In genomic region chr3:6861989-6862879, GRCh38 we compare ENCODE assay signal across 17 cellular contexts. TPM values are rescaled to one million over a fixed set of nuclear protein-coding genes. Genes with fewer than 3 reads are reported as not detected.
DNase-seq lines count a peak whose midpoint lies in the region; ATAC-seq, FAIRE-seq and TF ChIP-seq lines count a peak whose summit lies in the region.
"Had no signal": no experiment of that assay in that cellular context is flagged by ENCODE, and none has a peak within 500 bp of the region (broad histone marks: within the 10 kb centered on the region; RNA-seq: fewer than 3 reads in every experiment).

No MANE protein-coding gene starts in this region.

- no peak overlapping the region for H3K56ac ChIP-seq in H1 (replicated peaks; ENCODE audit: insufficient read length, low read depth, low read length)

- no peak overlapping the region for H3K27ac ChIP-seq in H1 (ENCODE audit: low read depth, low read length)
- H3K27ac ChIP-seq in aorta (ENCODE audit: low read depth in 1 of 2, low read length in 2 of 2): no peak overlapping the region
- H3K27ac ChIP-seq: thyroid gland had no signal

- no peak overlapping the region for H2BK15ac ChIP-seq in H1 (ENCODE audit: low read length)

- POLR2A ChIA-PET in activated naive CD8-positive, alpha-beta T cell treated with anti-CD3 and anti-CD28 coated beads, Interleukin-2, amount 10 ng/mL, durations not matched to agents 7 days and 5 days (lab: Charles Lee): no interaction called here
- POLR2A ChIA-PET in H1 (lab: Charles Lee; ENCODE audit: partially characterized antibody): no interaction called here

- H3K36me3 ChIP-seq in H1 (ENCODE audit: control insufficient read depth in 2 of 4, insufficient read depth in 4 of 4, low read length in 3 of 4) (no peaks in the 10 kb centered on the region), aorta (ENCODE audit: control insufficient read depth in 1 of 2, insufficient read depth in 2 of 2, low read length in 1 of 2) (no peaks in the 10 kb centered on the region)
- H3K36me3 ChIP-seq: thyroid gland had no signal

- H3K4me3 ChIP-seq in H1 (ENCODE audit: extremely low read depth in 1 of 4, insufficient read depth in 2 of 4, low read depth in 3 of 4, low read length in 4 of 4) (peak overlapping the region; percentile 35 to 82 (median 74)), aorta (ENCODE audit: low read length in 2 of 2) (peak overlapping the region; percentile 3 to 32)

- TF ChIP-seq CTCF in H1 (IDR thresholded peaks at IDR 0.05; ENCODE audit: control extremely low read depth in 1 of 3, insufficient read depth in 1 of 3, low read depth in 1 of 3, low read length in 3 of 3): no peak
- no peak for TF ChIP-seq CTCF in nephron (IDR thresholded peaks at IDR 0.05; ENCODE audit: unreplicated experiment in 3 of 3)

- TF ChIP-seq EP300 in H1 (IDR thresholded peaks at IDR 0.05; ENCODE audit: borderline replicate concordance in 1 of 2, low read depth in 2 of 2, low read length in 2 of 2): no peak

- no peak overlapping the region for H2BK120ac ChIP-seq in H1 (replicated peaks; ENCODE audit: low read depth, low read length)

- no peak for FAIRE-seq in H1 (lab: Jason Lieb, UNC)

- peaks cover 24% of the 10 kb centered on the region for H3K27me3 Mint-ChIP-seq in activated naive CD8-positive, alpha-beta T cell treated with anti-CD3 and anti-CD28 coated beads, Interleukin-2, amount 10 ng/mL, durations not matched to agents 7 days and 5 days
- peaks cover 64% of the 10 kb centered on the region for H3K27me3 Mint-ChIP-seq in activated naive CD8-positive, alpha-beta T cell treated with anti-CD3 and anti-CD28 coated beads for 36 hours
- H3K27me3 Mint-ChIP-seq in nephron (ENCODE audit: low read depth): peaks cover 89% of the 10 kb centered on the region
- H3K27me3 Mint-ChIP-seq in activated T-cell treated with anti-CD3 and anti-CD28 coated beads, Interleukin-2, amount 50 U/mL, for 72 hours (ENCODE audit: low read depth): peaks cover 22% of the 10 kb centered on the region

- ATAC-seq in activated naive CD8-positive, alpha-beta T cell treated with anti-CD3 and anti-CD28 coated beads, Interleukin-2, amount 10 ng/mL, durations not matched to agents 7 days and 5 days (ENCODE audit: low read depth): no peak
- ATAC-seq in aorta (ENCODE audit: low FRiP score) (peak; percentile 6), HG03039 (IDR thresholded peaks at IDR 0.05; ENCODE audit: unreplicated experiment) (no peak), GM21423 (IDR thresholded peaks at IDR 0.05; ENCODE audit: unreplicated experiment) (no peak)
- ATAC-seq in activated T-cell treated with anti-CD3 and anti-CD28 coated beads, Interleukin-2, amount 50 U/mL, for 72 hours (replicated peaks in 1 of 2): no peak

- no peaks in the 10 kb centered on the region; a peak in 1 of 4 replicates for H3K9me3 ChIP-seq in H1 (ENCODE audit: insufficient read depth in 2 of 2, low read depth in 1 of 2, low read length in 1 of 2)
- H3K9me3 ChIP-seq in aorta (ENCODE audit: control insufficient read depth, low read length): no peaks in the 10 kb centered on the region
- H3K9me3 ChIP-seq: thyroid gland had no signal

- H3K4me2 ChIP-seq in H1 (ENCODE audit: insufficient read depth in 1 of 2, low read depth in 2 of 2, low read length in 2 of 2): peak overlapping the region; percentile 98

- H3K9me3 Mint-ChIP-seq in activated naive CD8-positive, alpha-beta T cell treated with anti-CD3 and anti-CD28 coated beads, Interleukin-2, amount 10 ng/mL, durations not matched to agents 7 days and 5 days: no peaks in the 10 kb centered on the region
- H3K9me3 Mint-ChIP-seq in activated naive CD8-positive, alpha-beta T cell treated with anti-CD3 and anti-CD28 coated beads for 36 hours: peaks cover 1% of the 10 kb centered on the region
- no peaks in the 10 kb centered on the region for H3K9me3 Mint-ChIP-seq in nephron
- H3K9me3 Mint-ChIP-seq in activated T-cell treated with anti-CD3 and anti-CD28 coated beads, Interleukin-2, amount 50 U/mL, for 72 hours: no peaks in the 10 kb centered on the region
- H3K9me3 Mint-ChIP-seq: activated T-helper 2 cell treated with anti-CD3 and anti-CD28 coated beads, Interferon-gamma antibody, Interleukin-2, Interleukin-4, amounts not matched to agents 10 μg/mL and 5 μg/mL and 100 μg/mL, durations not matched to agents 14 hours and 24 hours and 36 hours had no signal

- H4K20me1 ChIP-seq in H1 (replicated peaks in 1 of 2; ENCODE audit: control insufficient read depth in 1 of 2, insufficient read depth in 2 of 2, low read length in 2 of 2): peaks cover 0 to 2% of the 10 kb centered on the region in 2 experiments

- WGBS in H1 (ENCODE audit: extremely low coverage in 1 of 2, insufficient coverage in 1 of 2, insufficient read length in 1 of 2, insufficient replicate concordance in 2 of 2, low coverage in 1 of 2, low lambda C conversion rate in 2 of 2, missing lambda C conversion rate in 1 of 2), 2 experiments: 4% methylated on average over 38 of the region's 48 CpGs; no CpG with 5 or more reads in 1 of the 2 experiments
- 1 to 2% methylated on average over 47 to 48 of the region's 48 CpGs for WGBS in aorta, 2 donors

- H3K18ac ChIP-seq in H1 (ENCODE audit: extremely low read depth, low read length): no peak overlapping the region

- peak overlapping the region; percentile 26 for H2AFZ ChIP-seq in H1 (ENCODE audit: low read length)

- intact Hi-C loops in aorta (cut with DNase I): no loop called here

- no peak overlapping the region for H2BK12ac ChIP-seq in H1 (ENCODE audit: low read depth, low read length)

- no peaks in the 10 kb centered on the region for H3K36me3 Mint-ChIP-seq in activated naive CD8-positive, alpha-beta T cell treated with anti-CD3 and anti-CD28 coated beads, Interleukin-2, amount 10 ng/mL, durations not matched to agents 7 days and 5 days
- peaks cover 2% of the 10 kb centered on the region for H3K36me3 Mint-ChIP-seq in activated naive CD8-positive, alpha-beta T cell treated with anti-CD3 and anti-CD28 coated beads for 36 hours
- H3K36me3 Mint-ChIP-seq in nephron (ENCODE audit: low read depth): no peaks in the 10 kb centered on the region
- peaks cover 2 to 4% of the 10 kb centered on the region in 2 donors for H3K36me3 Mint-ChIP-seq in activated T-cell treated with anti-CD3 and anti-CD28 coated beads, Interleukin-2, amount 50 U/mL, for 72 hours (ENCODE audit: insufficient read depth in 2 of 2)

- H3K23ac ChIP-seq in H1 (ENCODE audit: insufficient read length): no peak overlapping the region

- peak overlapping the region; percentile 54 for H3K27ac Mint-ChIP-seq in activated naive CD8-positive, alpha-beta T cell treated with anti-CD3 and anti-CD28 coated beads, Interleukin-2, amount 10 ng/mL, durations not matched to agents 7 days and 5 days
- H3K27ac Mint-ChIP-seq in activated naive CD8-positive, alpha-beta T cell treated with anti-CD3 and anti-CD28 coated beads for 36 hours: no peak overlapping the region
- no peak overlapping the region for H3K27ac Mint-ChIP-seq in nephron
- H3K27ac Mint-ChIP-seq in activated T-cell treated with anti-CD3 and anti-CD28 coated beads, Interleukin-2, amount 50 U/mL, for 72 hours: no peak overlapping the region
- H3K27ac Mint-ChIP-seq: activated T-helper 2 cell treated with anti-CD3 and anti-CD28 coated beads, Interferon-gamma antibody, Interleukin-2, Interleukin-4, amounts not matched to agents 10 μg/mL and 5 μg/mL and 100 μg/mL, durations not matched to agents 14 hours and 24 hours and 36 hours; naive B cell had no signal

- no peaks in the 10 kb centered on the region for H3K79me1 ChIP-seq in H1 (ENCODE audit: low read depth, low read length)

- H3K79me2 ChIP-seq in H1 (ENCODE audit: control insufficient read depth in 1 of 2, insufficient read depth in 2 of 2, low read length in 2 of 2): no peaks in the 10 kb centered on the region

- DNase-seq in activated naive CD8-positive, alpha-beta T cell treated with anti-CD3 and anti-CD28 coated beads, Interleukin-2, amount 10 ng/mL, durations not matched to agents 7 days and 5 days: no peak
- DNase-seq in activated naive CD8-positive, alpha-beta T cell treated with anti-CD3 and anti-CD28 coated beads for 36 hours: no peak
- DNase-seq in H1 (ENCODE audit: low read depth in 1 of 2, low spot score in 2 of 2): peak in 1 of 2 experiments; percentile 59
- no peak for DNase-seq in aorta
- no peak for DNase-seq in activated T-cell treated with anti-CD3 and anti-CD28 coated beads, Interleukin-2, amount 50 U/mL, for 72 hours
- DNase-seq: activated CD4-positive, alpha-beta T cell treated with anti-CD3 and anti-CD28 coated beads, Interleukin-2, amount 50 U/mL, for 1 hour; MV-4-11; naive B cell; T-helper 2 cell; thyroid gland had no signal

- no peak overlapping the region for H3K4ac ChIP-seq in H1 (replicated peaks; ENCODE audit: insufficient read length, low read depth, low read length)

- no peak overlapping the region for H2BK20ac ChIP-seq in H1 (ENCODE audit: low read length)

- no peak overlapping the region; a peak in 1 of 7 replicates for H3K9ac ChIP-seq in H1 (replicated peaks in 1 of 4; ENCODE audit: extremely low read depth in 1 of 4, low read depth in 3 of 4, low read length in 3 of 4)

- no peak overlapping the region for H2AK5ac ChIP-seq in H1 (ENCODE audit: low read depth, low read length)

- H4K5ac ChIP-seq in H1 (ENCODE audit: insufficient read length, low read depth, low read length): no peak overlapping the region

- H3K4me1 ChIP-seq in H1 (replicated peaks in 1 of 4; ENCODE audit: control insufficient read depth in 3 of 4, insufficient read depth in 4 of 4, low read length in 3 of 4) (peaks cover 0 to 12% (median 6%) of the 10 kb centered on the region in 4 experiments; a peak in 6 of 7 replicates), aorta (ENCODE audit: control insufficient read depth in 1 of 2, insufficient read depth in 2 of 2, low read length in 2 of 2) (no peaks in the 10 kb centered on the region)
- H3K4me1 ChIP-seq: thyroid gland had no signal

- no peak overlapping the region for H2BK5ac ChIP-seq in H1 (ENCODE audit: low read depth, low read length)

- H3K4me1 Mint-ChIP-seq in activated naive CD8-positive, alpha-beta T cell treated with anti-CD3 and anti-CD28 coated beads, Interleukin-2, amount 10 ng/mL, durations not matched to agents 7 days and 5 days: no peaks in the 10 kb centered on the region
- H3K4me1 Mint-ChIP-seq in activated naive CD8-positive, alpha-beta T cell treated with anti-CD3 and anti-CD28 coated beads for 36 hours: no peaks in the 10 kb centered on the region
- peaks cover 17% of the 10 kb centered on the region for H3K4me1 Mint-ChIP-seq in nephron
- no peaks in the 10 kb centered on the region for H3K4me1 Mint-ChIP-seq in activated T-cell treated with anti-CD3 and anti-CD28 coated beads, Interleukin-2, amount 50 U/mL, for 72 hours (ENCODE audit: low read depth)

- no peak overlapping the region for H3K14ac ChIP-seq in H1 (ENCODE audit: insufficient read length)

- TF ChIP-seq POLR2A in H1 (IDR thresholded peaks at IDR 0.05; ENCODE audit: control extremely low read depth in 1 of 2, low read depth in 2 of 2, low read length in 2 of 2): no peak

- no peak overlapping the region for H4K91ac ChIP-seq in H1 (replicated peaks; ENCODE audit: insufficient read length, low read length)

- no peak overlapping the region for H4K8ac ChIP-seq in H1 (ENCODE audit: extremely low read depth, insufficient read depth, low read length)

- TF ChIP-seq RAD21 in H1 (IDR thresholded peaks at IDR 0.05 in 1 of 2, conservative IDR thresholded peaks at IDR 0.05 in 1 of 2; ENCODE audit: low read depth in 2 of 2, low read length in 2 of 2): no peak

- no peak overlapping the region for H3K4me3 Mint-ChIP-seq in activated naive CD8-positive, alpha-beta T cell treated with anti-CD3 and anti-CD28 coated beads, Interleukin-2, amount 10 ng/mL, durations not matched to agents 7 days and 5 days
- no peak overlapping the region for H3K4me3 Mint-ChIP-seq in activated naive CD8-positive, alpha-beta T cell treated with anti-CD3 and anti-CD28 coated beads for 36 hours
- peak overlapping the region; percentile 84 to 90 (median 85) for H3K4me3 Mint-ChIP-seq in nephron
- H3K4me3 Mint-ChIP-seq in activated T-cell treated with anti-CD3 and anti-CD28 coated beads, Interleukin-2, amount 50 U/mL, for 72 hours: no peak overlapping the region

- CTCF ChIA-PET in H1 (lab: Charles Lee; ENCODE audit: partially characterized antibody): no interaction called here

- peaks cover 31 to 60% (median 51%) of the 10 kb centered on the region in 4 experiments for H3K27me3 ChIP-seq in H1 (replicated peaks in 1 of 4; ENCODE audit: control insufficient read depth in 3 of 4, extremely low read depth in 1 of 4, insufficient read depth in 3 of 4, low read length in 3 of 4)
- H3K27me3 ChIP-seq in aorta (ENCODE audit: control insufficient read depth in 1 of 2, insufficient read depth in 2 of 2, low read length in 1 of 2): no peaks in the 10 kb centered on the region
- H3K27me3 ChIP-seq: thyroid gland had no signal

- peaks cover 17% of the 10 kb centered on the region for H3K23me2 ChIP-seq in H1 (ENCODE audit: low read depth, low read length)

RNA-seq across cellular contexts. Expression of gene GRM7, which starts 1.3 kb away (rescaled TPM):
- not detected for total RNA-seq in activated naive CD8-positive, alpha-beta T cell treated with anti-CD3 and anti-CD28 coated beads, Interleukin-2, amount 10 ng/mL, durations not matched to agents 7 days and 5 days
- not detected for total RNA-seq in activated naive CD8-positive, alpha-beta T cell treated with anti-CD3 and anti-CD28 coated beads for 36 hours
- 0.24 TPM in 1 of 2 replicates, not detected in the other for total RNA-seq in H1 (2021; fragmentation: NEBNext Ultra II Directional; extraction: Animal tissue kit (Norgen Biotek cat#: 25700))
- polyA plus RNA-seq in H1 (2011; rRNA removed) (0.16 and 0.17 TPM in 2 replicates), aorta (under 1 TPM; 0.10 to 0.13 TPM)
- 0.06 TPM for polyA plus RNA-seq in H1 (2011; cell fraction: cytosol; rRNA removed)
- polyA plus RNA-seq in H1 (2011; cell fraction: nucleus; rRNA removed): 0.40 TPM
- 0.06 to 0.21 TPM in 2 of 4 replicates, not detected in the others for polyA plus RNA-seq in H1 (2012, experiment 1 of 2)
- not detected for polyA plus RNA-seq in H1 (2012, experiment 2 of 2)
- polyA plus RNA-seq in H1 (2013, experiment 1 of 2): 0.08 TPM
- 0.11 TPM for polyA plus RNA-seq in H1 (2013, experiment 2 of 2)
- 0.13 and 1.7 TPM in 2 replicates for polyA minus RNA-seq in H1 (2011; rRNA and poly(A)+ RNA removed)
- not detected for polyA minus RNA-seq in H1 (2011; cell fraction: cytosol; rRNA and poly(A)+ RNA removed)
- polyA minus RNA-seq in H1 (2011; cell fraction: nucleus; rRNA and poly(A)+ RNA removed): 4.3 TPM
- total RNA-seq in aorta: 1 to 10 TPM in 1 of 2 donors, under 1 TPM in 1; 0.88 to 2.5 TPM
- total RNA-seq in activated T-cell treated with anti-CD3 and anti-CD28 coated beads, Interleukin-2, amount 50 U/mL, for 72 hours: not detected
- total RNA-seq: activated T-helper 2 cell treated with anti-CD3 and anti-CD28 coated beads, Interferon-gamma antibody, Interleukin-2, Interleukin-4, amounts not matched to agents 10 μg/mL and 5 μg/mL and 100 μg/mL, durations not matched to agents 14 hours and 24 hours and 36 hours; cardiac septum; NCI-H460 had no signal
- polyA plus RNA-seq: AG04450 had no signal

Comparison
In these comparisons a context has a peak if more than half of its experiments do, and no peak if none do; other contexts are left out.
1. H3K4me3 Mint-ChIP-seq: peak in nephron (3 of 3); none in activated naive CD8-positive, alpha-beta T cell treated with anti-CD3 and anti-CD28 coated beads, Interleukin-2, amount 10 ng/mL, durations not matched to agents 7 days and 5 days (single experiment), activated naive CD8-positive, alpha-beta T cell treated with anti-CD3 and anti-CD28 coated beads for 36 hours (single experiment) and activated T-cell treated with anti-CD3 and anti-CD28 coated beads, Interleukin-2, amount 50 U/mL, for 72 hours (0 of 2).